Comparison of ENCODE assay signal across 11 cellular contexts in genomic region chr10:35613597-35614226, GRCh38. TPM values are rescaled to one million over a fixed set of nuclear protein-coding genes. Genes with fewer than 3 reads are reported as not detected.
DNase-seq lines count a peak whose midpoint lies in the region; FAIRE-seq and TF ChIP-seq lines count a peak whose summit lies in the region.
"Had no signal": no experiment of that assay in that cellular context is flagged by ENCODE, and none has a peak within 500 bp of the region (broad histone marks: within the 10 kb centered on the region; RNA-seq: fewer than 3 reads in every experiment).

No MANE protein-coding gene starts in this region.

- CTCF ChIA-PET in RWPE1 (lab: Yijun Ruan, JAX), result interaction anchor here (0.6 to 1.3 kb wide), 8 partner anchors 8 to 1882 kb away, joined by 3 to 5 read pairs (median 4); no protein-coding TSS in a partner anchor

- H3K27me3 ChIP-seq in left ventricle myocardium inferior (ENCODE audit: low read depth), result peaks cover 67% of the 10 kb centered on the region

- no peak overlapping the region for H3K4me3 ChIP-seq in left ventricle myocardium inferior

- no peak for FAIRE-seq in GM12891 (lab: Jason Lieb, UNC)

- no peaks in the 10 kb centered on the region for H3K9me3 ChIP-seq in left ventricle myocardium inferior (replicated peaks)

- H3K27ac ChIP-seq in RWPE1, result no peak overlapping the region
- no peak overlapping the region for H3K27ac ChIP-seq in left ventricle myocardium inferior (replicated peaks)

- no peaks in the 10 kb centered on the region for H3K36me3 ChIP-seq in left ventricle myocardium inferior

- no peaks in the 10 kb centered on the region for H3K4me1 ChIP-seq in left ventricle myocardium inferior

- intact Hi-C loops in left ventricle myocardium inferior (cut with micrococcal nuclease), result no loop called here

- peak; percentile 18 for TF ChIP-seq CTCF in GM12873 (IDR thresholded peaks at IDR 0.05; ENCODE audit: insufficient read depth, low read depth, low read length, missing control alignments)
- 0 out of 2 replicates have a peak, but pooled peaks have one; percentile 13 for TF ChIP-seq CTCF in RWPE1 (conservative IDR thresholded peaks at IDR 0.05; ENCODE audit: low read depth)
- TF ChIP-seq CTCF in left ventricle myocardium inferior (IDR thresholded peaks at IDR 0.05; ENCODE audit: borderline replicate concordance), result peak; percentile 44

- peak; percentile 26 for DNase-seq in A172 (ENCODE audit: low spot score)
- DNase-seq in RWPE1 (ENCODE audit: low spot score), result no peak
- no peak for DNase-seq in left ventricle myocardium inferior
- no peak for DNase-seq in GM12891 (ENCODE audit: insufficient read length, low spot score)
- DNase-seq in Ammon's horn (ENCODE audit: low spot score), result no peak
- DNase-seq in stimulated activated CD4-positive, alpha-beta T cell treated with anti-CD3 and anti-CD28 coated beads, Interleukin-2, amount 100 ng/mL, for 24 hours, result no peak
- no peak for DNase-seq in NCI-H2227 treated with DMSO at 0.1 percent for 48 hours (lab: John Stamatoyannopoulos, UW)
- DNase-seq: activated naive CD8-positive, alpha-beta T cell treated with anti-CD3 and anti-CD28 coated beads, Interleukin-2, amount 10 ng/mL, durations not matched to agents 7 days and 5 days; NCI-H1105 treated with DMSO at 0.1 percent for 48 hours had no signal

- no peak for TF ChIP-seq POLR2A in GM12891 (IDR thresholded peaks at IDR 0.05; ENCODE audit: low read depth, low read length)

- POLR2A ChIA-PET in RWPE1 (lab: Yijun Ruan, JAX; ENCODE audit: low non-redundant PET), result no interaction called here

TF ChIP-seq in GM12891, 5 proteins besides CTCF, POLR2A, EP300 and RAD21:
- TF ChIP-seq TAF1 (IDR thresholded peaks at IDR 0.05; ENCODE audit: low read depth, low read length), result no peak
- no peak for TF ChIP-seq SPI1 (IDR thresholded peaks at IDR 0.05; ENCODE audit: low read depth, low read length)
- no peak for TF ChIP-seq PAX5 (IDR thresholded peaks at IDR 0.05; ENCODE audit: insufficient read depth, low read length, severe bottlenecking)

RNA-seq across cellular contexts. Expression of gene GJD4, which starts 8.6 kb away (rescaled TPM):
- total RNA-seq in A172 (2014; rRNA removed; shearing (Covaris generic)), result not detected in 2 replicates
- not detected for total RNA-seq in left ventricle myocardium inferior
- polyA plus RNA-seq in GM12891 (2012; ENCODE audit: low read depth, missing spikeins), result not detected
- total RNA-seq: activated naive CD8-positive, alpha-beta T cell treated with anti-CD3 and anti-CD28 coated beads, Interleukin-2, amount 10 ng/mL, durations not matched to agents 7 days and 5 days; posterior vena cava had no signal

RNA-seq across cellular contexts. Expression of gene FZD8, which starts 28.4 kb away (rescaled TPM):
- 4.9 and 5.8 TPM in 2 replicates for total RNA-seq in A172 (2014; rRNA removed; shearing (Covaris generic))
- total RNA-seq in left ventricle myocardium inferior, result 6.6 TPM
- 0.03 TPM for polyA plus RNA-seq in GM12891 (2012; ENCODE audit: low read depth, missing spikeins)
